ENCODE assay signal across 33 cellular contexts in genomic region chr21:42704861-42705260, GRCh38.
"Had no signal": no experiment of that assay in that cellular context is flagged by ENCODE, and none has a peak within 500 bp of the region (broad histone marks: within the 10 kb centered on the region; RNA-seq: fewer than 3 reads in every experiment).

No MANE protein-coding gene starts in this region.

- H3K4me1 Mint-ChIP-seq: activated naive CD8-positive, alpha-beta T cell treated with anti-CD3 and anti-CD28 coated beads, Interleukin-2, amount 50 U/mL, for 24 hours; natural killer cell; stimulated activated memory B cell treated with anti-CD40 and anti-IgM and Interleukin-4, amounts not matched to agents 10 μg/mL and 1 μg/mL and 100 μg/mL, for 72 hours; stimulated activated naive CD8-positive, alpha-beta T cell treated with anti-CD3 and anti-CD28 coated beads, Interleukin-15, amount 100 ng/mL, for 72 hours had no signal

- H3K27ac Mint-ChIP-seq: activated CD4-positive, alpha-beta memory T cell treated with anti-CD3 and anti-CD28 coated beads for 36 hours; activated CD4-positive, alpha-beta T cell treated with anti-CD3 and anti-CD28 coated beads, Interleukin-2, amount 10 ng/mL, durations not matched to agents 24 days and 14 days; activated naive CD8-positive, alpha-beta T cell treated with anti-CD3 and anti-CD28 coated beads, Interleukin-2, amount 50 U/mL, for 24 hours; activated T-helper 1 cell treated with anti-CD3 and anti-CD28 coated beads, Interleukin-12 subunit alpha, Interleukin-12 subunit beta, Interleukin-2, Interleukin-4 antibody, amounts not matched to agents 30 ng/mL and 10 ng/mL and 1 ng/mL, durations not matched to agents 14 hours and 24 hours and 36 hours; natural killer cell; stimulated activated memory B cell treated with anti-CD40 and anti-IgM and Interleukin-4, amounts not matched to agents 10 μg/mL and 1 μg/mL and 100 μg/mL, for 72 hours; stimulated activated naive CD8-positive, alpha-beta T cell treated with anti-CD3 and anti-CD28 coated beads, Interleukin-15, amount 100 ng/mL, for 72 hours; T-helper 17 cell had no signal

- H2AFZ ChIP-seq: hepatocyte had no signal

- DNase-seq: activated CD4-positive, alpha-beta memory T cell treated with anti-CD3 and anti-CD28 coated beads for 36 hours; activated CD4-positive, alpha-beta T cell treated with anti-CD3 and anti-CD28 coated beads, Interleukin-2, amount 10 ng/mL, durations not matched to agents 24 days and 14 days; activated CD4-positive, CD25-positive, alpha-beta regulatory T cell treated with anti-CD3 and anti-CD28 coated beads, Interleukin-2, amount 50 U/mL, for 72 hours; activated CD8-positive, alpha-beta memory T cell treated with anti-CD3 and anti-CD28 coated beads, Interleukin-2, amount 50 U/mL, for 4 hours; activated gamma-delta T cell treated with Interleukin-2 at 50 U/mL for 16 hours; activated naive CD4-positive, alpha-beta T cell treated with anti-CD3 and anti-CD28 coated beads, Interleukin-2, amount 50 U/mL, for 16 hours; activated naive CD8-positive, alpha-beta T cell treated with anti-CD3 and anti-CD28 coated beads, Interleukin-2, amount 50 U/mL, for 24 hours; activated T-cell treated with anti-CD3 and anti-CD28 coated beads, Interleukin-2, amount 50 U/mL, for 1 hour; amygdala; caudate nucleus; cortex of kidney; effector memory CD8-positive, alpha-beta T cell; left colon; mammary epithelial cell; midbrain; natural killer cell; small intestine; stimulated activated CD4-positive, alpha-beta T cell treated with anti-CD3 and anti-CD28 coated beads, Interleukin-1b, Interleukin-23, amount 100 ng/mL, for 48 hours; stimulated activated CD4-positive, alpha-beta T cell treated with anti-CD3 and anti-CD28 coated beads, Interleukin-4, amount 100 ng/mL, for 4 hours; stimulated activated CD8-positive, alpha-beta memory T cell treated with anti-CD3 and anti-CD28 coated beads, Interleukin-4, amount 100 ng/mL, for 48 hours; stimulated activated naive CD8-positive, alpha-beta T cell treated with anti-CD3 and anti-CD28 coated beads, Interleukin-15, amount 100 ng/mL, for 72 hours; substantia nigra; T-helper 17 cell; T1000; thyroid gland; upper lobe of right lung; WERI-Rb-1 had no signal

- H3K9me3 Mint-ChIP-seq: activated CD4-positive, alpha-beta memory T cell treated with anti-CD3 and anti-CD28 coated beads for 36 hours; activated CD4-positive, alpha-beta T cell treated with anti-CD3 and anti-CD28 coated beads, Interleukin-2, amount 10 ng/mL, durations not matched to agents 24 days and 14 days; activated naive CD8-positive, alpha-beta T cell treated with anti-CD3 and anti-CD28 coated beads, Interleukin-2, amount 50 U/mL, for 24 hours; activated T-helper 1 cell treated with anti-CD3 and anti-CD28 coated beads, Interleukin-12 subunit alpha, Interleukin-12 subunit beta, Interleukin-2, Interleukin-4 antibody, amounts not matched to agents 30 ng/mL and 10 ng/mL and 1 ng/mL, durations not matched to agents 14 hours and 24 hours and 36 hours; effector memory CD8-positive, alpha-beta T cell; natural killer cell; stimulated activated naive CD8-positive, alpha-beta T cell treated with anti-CD3 and anti-CD28 coated beads, Interleukin-15, amount 100 ng/mL, for 72 hours had no signal

- H3K9me3 ChIP-seq: thyroid gland, upper lobe of right lung had no signal

- H3K4me3 ChIP-seq: gastroesophageal sphincter, hepatocyte, thyroid gland, upper lobe of right lung had no signal

- H3K4me1 ChIP-seq: gastroesophageal sphincter, thyroid gland, upper lobe of right lung had no signal

- H3K27me3 ChIP-seq: gastroesophageal sphincter, hepatocyte, thyroid gland, upper lobe of right lung had no signal

- H3K27ac ChIP-seq: gastroesophageal sphincter, hepatocyte, thyroid gland, upper lobe of right lung, WERI-Rb-1 had no signal

- ATAC-seq: activated naive CD8-positive, alpha-beta T cell treated with anti-CD3 and anti-CD28 coated beads, Interleukin-2, amount 50 U/mL, for 24 hours; effector memory CD8-positive, alpha-beta T cell; gastroesophageal sphincter; left colon; natural killer cell; stimulated activated memory B cell treated with anti-CD40 and anti-IgM and Interleukin-4, amounts not matched to agents 10 μg/mL and 1 μg/mL and 100 μg/mL, for 72 hours; stimulated activated naive CD8-positive, alpha-beta T cell treated with anti-CD3 and anti-CD28 coated beads, Interleukin-15, amount 100 ng/mL, for 72 hours; T-helper 17 cell; upper lobe of right lung had no signal

- H3K36me3 ChIP-seq: thyroid gland, upper lobe of right lung had no signal

- H3K36me3 Mint-ChIP-seq: activated CD4-positive, alpha-beta memory T cell treated with anti-CD3 and anti-CD28 coated beads for 36 hours; natural killer cell; stimulated activated memory B cell treated with anti-CD40 and anti-IgM and Interleukin-4, amounts not matched to agents 10 μg/mL and 1 μg/mL and 100 μg/mL, for 72 hours had no signal

- H3K27me3 Mint-ChIP-seq: activated CD4-positive, alpha-beta memory T cell treated with anti-CD3 and anti-CD28 coated beads for 36 hours; activated CD4-positive, alpha-beta T cell treated with anti-CD3 and anti-CD28 coated beads, Interleukin-2, amount 10 ng/mL, durations not matched to agents 24 days and 14 days; activated naive CD8-positive, alpha-beta T cell treated with anti-CD3 and anti-CD28 coated beads, Interleukin-2, amount 50 U/mL, for 24 hours; stimulated activated naive CD8-positive, alpha-beta T cell treated with anti-CD3 and anti-CD28 coated beads, Interleukin-15, amount 100 ng/mL, for 72 hours; T-helper 17 cell had no signal

- H3K79me2 ChIP-seq: hepatocyte had no signal

- FAIRE-seq: endothelial cell of umbilical vein, keratinocyte, small intestine had no signal

- H3K4me3 Mint-ChIP-seq: activated CD4-positive, alpha-beta memory T cell treated with anti-CD3 and anti-CD28 coated beads for 36 hours; activated CD4-positive, alpha-beta T cell treated with anti-CD3 and anti-CD28 coated beads, Interleukin-2, amount 10 ng/mL, durations not matched to agents 24 days and 14 days; activated naive CD8-positive, alpha-beta T cell treated with anti-CD3 and anti-CD28 coated beads, Interleukin-2, amount 50 U/mL, for 24 hours; activated T-helper 1 cell treated with anti-CD3 and anti-CD28 coated beads, Interleukin-12 subunit alpha, Interleukin-12 subunit beta, Interleukin-2, Interleukin-4 antibody, amounts not matched to agents 30 ng/mL and 10 ng/mL and 1 ng/mL, durations not matched to agents 14 hours and 24 hours and 36 hours; effector memory CD8-positive, alpha-beta T cell; natural killer cell; stimulated activated memory B cell treated with anti-CD40 and anti-IgM and Interleukin-4, amounts not matched to agents 10 μg/mL and 1 μg/mL and 100 μg/mL, for 72 hours; stimulated activated naive CD8-positive, alpha-beta T cell treated with anti-CD3 and anti-CD28 coated beads, Interleukin-15, amount 100 ng/mL, for 72 hours; T-helper 17 cell had no signal

- H3K4me2 ChIP-seq: hepatocyte had no signal
